In the genomic region with DNA sequence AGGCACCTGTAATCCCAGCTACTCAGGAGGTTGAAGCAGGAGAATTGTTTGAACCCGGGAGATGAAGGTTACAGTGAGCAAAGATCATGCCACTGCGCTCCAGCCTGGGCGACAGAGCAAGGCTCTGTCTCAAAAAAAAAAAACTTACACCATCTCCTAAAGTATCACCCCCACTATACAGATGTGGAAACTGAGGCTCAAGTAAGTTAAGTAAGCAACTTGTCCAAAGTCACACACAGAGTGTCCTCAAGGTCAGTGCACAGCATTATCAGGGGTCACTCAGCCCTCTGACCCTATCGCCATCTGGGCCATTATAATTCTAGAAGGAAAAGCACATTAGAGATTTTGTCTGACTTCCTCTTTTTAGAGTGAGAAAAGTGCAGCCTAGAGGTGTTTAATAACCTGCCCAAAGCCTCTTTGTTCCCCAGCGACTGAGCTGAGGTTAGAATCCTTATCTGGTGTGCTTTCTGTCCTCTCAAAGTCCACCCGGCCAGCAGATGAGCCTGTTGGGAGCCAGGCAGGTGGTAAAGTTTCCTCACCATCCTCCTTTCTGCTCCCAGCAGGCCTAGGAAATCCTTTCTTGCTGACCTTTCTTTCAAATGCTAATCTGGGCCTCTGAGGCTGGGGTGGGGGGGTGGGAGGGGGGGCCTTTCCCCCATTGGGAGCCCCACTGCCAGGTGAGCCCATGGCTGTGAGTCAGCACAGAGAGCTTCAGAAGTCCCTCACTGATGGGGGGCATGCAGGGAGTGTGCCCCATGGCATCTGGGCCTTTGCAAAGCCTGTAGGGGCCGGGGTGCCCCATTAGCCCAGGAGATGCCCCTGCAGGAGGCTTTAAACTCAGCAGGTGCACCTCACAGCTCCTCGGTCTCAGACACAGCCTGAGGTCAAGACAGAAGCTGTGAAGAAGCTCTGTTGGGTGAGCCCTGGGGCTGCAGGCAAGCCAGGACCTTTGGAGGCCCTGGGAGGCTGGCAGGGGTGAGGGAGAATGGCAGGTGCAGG, we compare ENCODE assay signal across 1 cellular context.
A peak's percentile ranks its signal among the peaks of the same experiment; 100 is the strongest.
TF ChIP-seq lines count a peak whose summit lies in the region.

No MANE protein-coding gene starts in this region.

TF ChIP-seq in GM12878, 131 proteins besides CTCF, POLR2A, EP300 and RAD21 (continued from another document):
- no peak for TF ChIP-seq PRDM15 (CRISPR knock-in tag; IDR thresholded peaks at IDR 0.05)
- no peak for TF ChIP-seq ZNF24 (IDR thresholded peaks at IDR 0.05)
- TF ChIP-seq ATF7 (IDR thresholded peaks at IDR 0.05; ENCODE audit: low read depth) = no peak
- TF ChIP-seq BMI1 (IDR thresholded peaks at IDR 0.05; ENCODE audit: borderline replicate concordance) = no peak
- TF ChIP-seq NR2F1 (conservative IDR thresholded peaks at IDR 0.05) = peak; percentile 88
- TF ChIP-seq IKZF1 (conservative IDR thresholded peaks at IDR 0.05) = peak; percentile 23; the same call in 1 of the 2 replicates
- TF ChIP-seq E2F4 (IDR thresholded peaks at IDR 0.05; ENCODE audit: low read depth, low read length) = no peak
- no peak for TF ChIP-seq MXI1 (IDR thresholded peaks at IDR 0.05; ENCODE audit: low read depth, low read length)
- no peak for TF ChIP-seq ZNF274 (IDR thresholded peaks at IDR 0.05; ENCODE audit: insufficient read depth, insufficient read length)
- no peak for TF ChIP-seq RAD51 (IDR thresholded peaks at IDR 0.05)
